1 cellular context compared by ENCODE assay signal in the genomic region with DNA sequence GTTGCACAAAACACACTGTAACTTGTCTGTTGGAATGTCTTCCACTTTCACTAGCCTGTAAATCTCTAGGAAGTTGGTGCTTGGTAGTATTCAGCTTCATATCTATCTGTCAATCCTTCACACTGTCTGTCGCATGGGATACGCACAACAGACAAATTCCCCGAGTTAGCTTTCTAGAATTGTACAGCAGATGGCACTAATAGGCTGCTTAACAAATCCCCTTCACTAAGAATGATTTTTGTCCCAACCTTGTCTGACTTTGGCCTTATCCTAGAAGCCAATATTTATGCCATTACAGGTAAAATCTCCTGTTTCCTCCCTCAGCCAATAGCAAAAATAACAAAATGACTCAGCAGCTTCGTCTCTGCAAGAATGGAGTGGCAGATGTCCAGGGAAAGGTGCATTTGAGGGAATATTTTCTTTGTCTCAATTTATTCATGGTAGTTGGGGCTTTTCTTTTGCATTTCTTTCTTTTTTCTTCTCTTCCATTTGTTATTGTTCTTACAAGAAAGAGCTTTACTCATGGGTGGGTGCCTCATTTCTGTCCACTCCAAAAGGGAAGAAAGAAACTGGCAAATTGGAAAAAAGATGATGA.
TF ChIP-seq lines count a peak whose summit lies in the region.

No MANE protein-coding gene starts in this region.

TF ChIP-seq in WTC11, 78 proteins besides CTCF, POLR2A, EP300 and RAD21 (continued from another document):
- TF ChIP-seq, protein P1, sequence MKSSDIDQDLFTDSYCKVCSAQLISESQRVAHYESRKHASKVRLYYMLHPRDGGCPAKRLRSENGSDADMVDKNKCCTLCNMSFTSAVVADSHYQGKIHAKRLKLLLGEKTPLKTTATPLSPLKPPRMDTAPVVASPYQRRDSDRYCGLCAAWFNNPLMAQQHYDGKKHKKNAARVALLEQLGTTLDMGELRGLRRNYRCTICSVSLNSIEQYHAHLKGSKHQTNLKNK (CRISPR knock-in tag; IDR thresholded peaks at IDR 0.05) = no peak
- TF ChIP-seq SMAD4 (CRISPR knock-in tag; IDR thresholded peaks at IDR 0.05) (no peak), JAZF1 (CRISPR knock-in tag; IDR thresholded peaks at IDR 0.05) (no peak), ZNF138 (CRISPR knock-in tag; conservative IDR thresholded peaks at IDR 0.05) (no peak), NR1H2 (CRISPR knock-in tag; IDR thresholded peaks at IDR 0.05) (no peak), NFYB (CRISPR knock-in tag; conservative IDR thresholded peaks at IDR 0.05; ENCODE audit: low read depth) (no peak)
- TF ChIP-seq, protein P2, sequence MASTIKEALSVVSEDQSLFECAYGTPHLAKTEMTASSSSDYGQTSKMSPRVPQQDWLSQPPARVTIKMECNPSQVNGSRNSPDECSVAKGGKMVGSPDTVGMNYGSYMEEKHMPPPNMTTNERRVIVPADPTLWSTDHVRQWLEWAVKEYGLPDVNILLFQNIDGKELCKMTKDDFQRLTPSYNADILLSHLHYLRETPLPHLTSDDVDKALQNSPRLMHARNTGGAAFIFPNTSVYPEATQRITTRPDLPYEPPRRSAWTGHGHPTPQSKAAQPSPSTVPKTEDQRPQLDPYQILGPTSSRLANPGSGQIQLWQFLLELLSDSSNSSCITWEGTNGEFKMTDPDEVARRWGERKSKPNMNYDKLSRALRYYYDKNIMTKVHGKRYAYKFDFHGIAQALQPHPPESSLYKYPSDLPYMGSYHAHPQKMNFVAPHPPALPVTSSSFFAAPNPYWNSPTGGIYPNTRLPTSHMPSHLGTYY (CRISPR knock-in tag; IDR thresholded peaks at IDR 0.05) = no peak
TF ChIP-seq in WTC11: peak in this region for 0.
